Comparison of ENCODE assay signal across 17 cellular contexts in the genomic region with DNA sequence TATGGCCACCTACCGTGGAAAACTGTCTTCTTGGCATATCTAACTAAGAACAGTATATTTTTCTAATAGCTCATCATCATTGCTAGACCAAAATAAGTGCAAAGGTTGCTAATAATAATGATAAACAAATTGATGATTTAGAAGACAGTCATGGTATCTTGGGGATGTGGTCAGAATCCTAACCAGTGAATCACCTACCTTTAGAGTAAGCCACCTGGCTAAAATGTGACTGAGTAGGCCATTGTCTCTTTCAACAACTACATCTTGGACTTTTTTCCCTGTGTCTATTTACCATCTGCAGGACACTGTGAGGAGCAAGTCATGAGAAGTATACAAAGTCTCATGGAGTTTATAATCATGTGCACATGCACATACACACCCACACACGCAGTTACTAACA.
A peak's percentile ranks its signal among the peaks of the same experiment; 100 is the strongest.
DNase-seq lines count a peak whose midpoint lies in the region; ATAC-seq, FAIRE-seq and TF ChIP-seq lines count a peak whose summit lies in the region.
"Had no signal": no experiment of that assay in that cellular context is flagged by ENCODE, and none has a peak within 500 bp of the region (broad histone marks: within the 10 kb centered on the region; RNA-seq: fewer than 3 reads in every experiment).

No MANE protein-coding gene starts in this region.

- no peaks in the 10 kb centered on the region for H4K20me1 ChIP-seq in PC-3 (ENCODE audit: low read length)

- FAIRE-seq in urothelium cell line (lab: Jason Lieb, UNC), result no peak
- FAIRE-seq: A204.1, GM12892, H1 had no signal

- POLR2A ChIA-PET in PC-3 (lab: Charles Lee; ENCODE audit: unreplicated experiment), result interaction anchor here (0.6 kb wide), 1 partner anchor 9 kb away, joined by 4 read pairs; no protein-coding TSS in a partner anchor

- H3K36me3 ChIP-seq in PC-3 (ENCODE audit: low read depth, low read length) (no peaks in the 10 kb centered on the region), esophagus squamous epithelium (no peaks in the 10 kb centered on the region)
- H3K36me3 ChIP-seq: HAP-1 had no signal

- peaks cover 5% of the 10 kb centered on the region for H3F3A ChIP-seq in PC-3 (ENCODE audit: low read length, unreplicated experiment)

- DNase-seq in HFFc6 (no peak), PC-3 (peak; percentile 85), epithelial cell of prostate (ENCODE audit: low read depth, low spot score) (peak; percentile 39), urothelium cell line (ENCODE audit: low spot score) (peak; percentile 20), NCI-H2227 treated with DMSO at 0.1 percent for 48 hours (lab: John Stamatoyannopoulos, UW) (no peak), esophagus squamous epithelium (lab: John Stamatoyannopoulos, UW) (no peak)
- DNase-seq: C1 segment of cervical spinal cord; CD4-positive, alpha-beta T cell; DMS79; EL; GDM1 had no signal

- H3K27me3 ChIP-seq in PC-3 (ENCODE audit: low read length) (no peaks in the 10 kb centered on the region), esophagus squamous epithelium (no peaks in the 10 kb centered on the region)

- H3K27ac ChIP-seq in PC-3 (ENCODE audit: low read length), result peak overlapping the region; percentile 87
- H3K27ac ChIP-seq in epithelial cell of prostate, result peak overlapping the region; percentile 46
- H3K27ac ChIP-seq in esophagus squamous epithelium, result no peak overlapping the region

- H3K36me3 Mint-ChIP-seq in HFFc6 (ENCODE audit: low read depth), result peaks cover 7% of the 10 kb centered on the region

- peak; percentile 64 for ATAC-seq in PC-3
- ATAC-seq in HG03571 (IDR thresholded peaks at IDR 0.05; ENCODE audit: unreplicated experiment), result no peak

- TF ChIP-seq POLR2A in esophagus squamous epithelium (IDR thresholded peaks at IDR 0.05), result no peak

- CTCF ChIA-PET in PC-3 (lab: Charles Lee), result no interaction called here

- H3K27ac Mint-ChIP-seq in HFFc6, result peak overlapping the region; percentile 18; the same call in 1 of the 2 replicates
- H3K27ac Mint-ChIP-seq: B cell; CD4-positive, alpha-beta T cell had no signal

- WGBS in esophagus squamous epithelium, 2 donors, result 76 to 78% methylated on average over 2 of the region's 2 CpGs

- TF ChIP-seq CTCF in HFFc6 (IDR thresholded peaks at IDR 0.05) (no peak), PC-3 (conservative IDR thresholded peaks at IDR 0.05; ENCODE audit: low read depth, low read length) (no peak), esophagus squamous epithelium (IDR thresholded peaks at IDR 0.05) (no peak)

- H3K9me3 ChIP-seq in PC-3 (ENCODE audit: low read length) (no peaks in the 10 kb centered on the region), esophagus squamous epithelium (no peaks in the 10 kb centered on the region)
- H3K9me3 ChIP-seq: HAP-1 had no signal

- H3K4me3 ChIP-seq in PC-3 (ENCODE audit: low read length), result no peak overlapping the region
- H3K4me3 ChIP-seq in esophagus squamous epithelium, result no peak overlapping the region
- H3K4me3 ChIP-seq: HAP-1 had no signal

- BruUV-seq in PC-3 (replicated peaks; lab: Mats Ljungman, UMichigan), result no TSS peak

- H3K9me2 ChIP-seq in PC-3 (replicated peaks; ENCODE audit: low read length), result no peaks in the 10 kb centered on the region

- H2AFZ ChIP-seq in PC-3 (ENCODE audit: low read length), result no peak overlapping the region

- peak overlapping the region; percentile 60 for H3K4me2 ChIP-seq in PC-3 (ENCODE audit: low read length)

- no peaks in the 10 kb centered on the region for H3K27me3 Mint-ChIP-seq in HFFc6 (ENCODE audit: insufficient read depth)
- H3K27me3 Mint-ChIP-seq: B cell; CD4-positive, alpha-beta T cell had no signal

- peaks cover 44% of the 10 kb centered on the region for H3K4me1 Mint-ChIP-seq in HFFc6 (ENCODE audit: low read depth)
- H3K4me1 Mint-ChIP-seq: B cell had no signal

- intact Hi-C loops in PC-3 (cut with micrococcal nuclease) (loop anchor here (1.0 kb wide), 1 partner anchor 22 kb away; no protein-coding TSS in a partner anchor), esophagus squamous epithelium (cut with DNase I) (no loop called here)

- H3K4me3 Mint-ChIP-seq in HFFc6, result no peak overlapping the region
- H3K4me3 Mint-ChIP-seq: B cell; CD4-positive, alpha-beta T cell had no signal

- H3K9me3 Mint-ChIP-seq in HFFc6, result peaks cover 5% of the 10 kb centered on the region
- H3K9me3 Mint-ChIP-seq: CD4-positive, alpha-beta T cell had no signal

- H3K9ac ChIP-seq in PC-3 (ENCODE audit: low read length), result peak overlapping the region; percentile 50; the same call in 1 of the 2 replicates

- H3K4me1 ChIP-seq in PC-3 (ENCODE audit: insufficient read depth, low read length) (peaks cover 34% of the 10 kb centered on the region), esophagus squamous epithelium (peaks cover 0 to 9% (median 0%) of the 10 kb centered on the region in 3 donors)
- H3K4me1 ChIP-seq: HAP-1 had no signal

- H3K79me2 ChIP-seq in PC-3 (ENCODE audit: low read length), result no peaks in the 10 kb centered on the region

Comparison
In these comparisons a context has a peak if more than half of its experiments do, and no peak if none do; other contexts are left out.
1. DNase-seq: peak in PC-3 (single experiment), epithelial cell of prostate (single experiment) and urothelium cell line (single experiment); none in HFFc6 (single experiment), NCI-H2227 treated with DMSO at 0.1 percent for 48 hours (single experiment) and esophagus squamous epithelium (single experiment).
2. H3K27ac ChIP-seq: peak in PC-3 (single experiment) and epithelial cell of prostate (single experiment); none in esophagus squamous epithelium (0 of 4).